Comparison of ENCODE assay signal across 19 cellular contexts in the genomic region with DNA sequence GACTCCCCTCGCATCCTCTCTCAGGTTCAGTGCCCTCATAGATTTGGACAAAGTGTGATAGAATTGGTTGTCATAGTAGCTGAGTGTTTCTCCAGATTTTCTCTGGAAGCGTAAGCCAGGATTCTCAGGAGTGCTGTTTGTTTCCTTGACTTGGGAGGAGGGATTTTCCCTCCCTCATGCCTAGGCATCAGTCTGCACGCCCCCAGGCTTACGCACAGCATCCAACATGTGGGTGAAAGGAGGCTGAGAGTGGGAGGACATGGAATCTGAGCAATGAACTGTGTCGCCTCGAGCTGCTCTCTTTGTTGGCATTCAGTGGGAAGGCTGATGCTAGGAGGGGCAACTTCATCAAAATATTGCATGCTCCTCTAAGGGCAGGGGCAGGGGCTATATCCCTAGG.
"Had no signal": no experiment of that assay in that cellular context is flagged by ENCODE, and none has a peak within 500 bp of the region (broad histone marks: within the 10 kb centered on the region; RNA-seq: fewer than 3 reads in every experiment).

No MANE protein-coding gene starts in this region.

- H3K27ac ChIP-seq: foreskin keratinocyte, lower lobe of right lung, neutrophil, WERI-Rb-1 had no signal

- H3K9me3 ChIP-seq: adrenal gland, esophagus squamous epithelium, lower lobe of right lung, neutrophil, upper lobe of left lung had no signal

- DNase-seq: activated CD4-positive, alpha-beta memory T cell treated with anti-CD3 and anti-CD28 coated beads for 36 hours; activated CD4-positive, alpha-beta T cell treated with anti-CD3 and anti-CD28 coated beads for 36 hours; activated CD8-positive, alpha-beta memory T cell treated with anti-CD3 and anti-CD28 coated beads, Interleukin-2, amount 10 ng/mL, durations not matched to agents 7 days and 5 days; activated effector memory CD4-positive, alpha-beta T cell treated with Interleukin-2 at 50 U/mL for 16 hours; activated naive CD4-positive, alpha-beta T cell treated with anti-CD3 and anti-CD28 coated beads, Interleukin-2, amount 50 U/mL, for 16 hours; activated T-cell treated with anti-CD3 and anti-CD28 coated beads, Interleukin-2, amount 50 U/mL, for 24 hours; adrenal gland; effector CD8-positive, alpha-beta T cell; esophagus squamous epithelium; foreskin keratinocyte; glutamatergic neuron; lower lobe of right lung; midbrain; right cardiac atrium; stimulated activated naive CD8-positive, alpha-beta T cell treated with anti-CD3 and anti-CD28 coated beads, Interleukin-15, Interleukin-2, amounts not matched to agents 100 U/mL and 50 U/mL, for 24 hours; upper lobe of left lung; WERI-Rb-1 had no signal

- H3K4me1 ChIP-seq: esophagus squamous epithelium, foreskin keratinocyte, lower lobe of right lung, upper lobe of left lung had no signal

- H3K27me3 ChIP-seq: adrenal gland, esophagus squamous epithelium, foreskin keratinocyte, neutrophil, upper lobe of left lung had no signal

- H3K36me3 ChIP-seq: adrenal gland, esophagus squamous epithelium, lower lobe of right lung, neutrophil, upper lobe of left lung, WERI-Rb-1 had no signal

- H3K4me3 ChIP-seq: adrenal gland, coronary artery, esophagus squamous epithelium, lower lobe of right lung, upper lobe of left lung had no signal

- ATAC-seq: activated CD4-positive, alpha-beta T cell treated with anti-CD3 and anti-CD28 coated beads for 36 hours; activated CD8-positive, alpha-beta memory T cell treated with anti-CD3 and anti-CD28 coated beads, Interleukin-2, amount 10 ng/mL, durations not matched to agents 7 days and 5 days; foreskin keratinocyte; lower lobe of right lung; right cardiac atrium; stimulated activated naive CD8-positive, alpha-beta T cell treated with anti-CD3 and anti-CD28 coated beads, Interleukin-15, Interleukin-2, amounts not matched to agents 100 U/mL and 50 U/mL, for 24 hours had no signal
